Comparison of ENCODE assay signal across 12 cellular contexts in the genomic region with DNA sequence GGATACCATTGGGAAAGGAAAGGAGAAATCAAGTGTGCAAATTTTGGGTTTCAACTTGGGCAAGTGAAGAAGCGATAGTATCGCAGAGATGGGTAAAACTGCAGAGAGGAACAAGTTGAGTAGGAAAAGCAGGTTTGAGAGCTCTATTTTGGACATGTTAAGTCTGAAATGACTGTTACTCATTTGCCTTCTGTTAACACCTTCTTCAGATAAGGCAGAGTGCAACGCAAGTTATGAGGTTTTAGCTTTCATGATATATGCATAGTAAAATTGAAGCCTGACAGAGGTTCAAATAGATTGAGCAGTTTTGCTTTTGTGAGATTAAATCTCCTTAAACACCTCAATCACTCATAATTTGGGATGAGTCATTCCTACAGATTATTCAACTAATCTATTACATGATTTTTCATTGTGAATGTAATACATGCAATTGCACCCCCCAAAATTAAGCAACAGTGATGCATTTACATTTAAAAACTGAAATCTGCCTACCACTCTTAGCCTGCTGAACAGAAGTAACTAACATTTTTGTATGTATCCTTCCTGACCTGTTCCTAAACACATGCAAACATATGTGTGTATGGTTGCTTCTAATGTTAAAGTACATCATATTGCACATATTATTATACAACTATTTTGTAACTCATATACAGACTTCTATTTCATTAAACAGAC.
A peak's percentile ranks its signal among the peaks of the same experiment; 100 is the strongest.
DNase-seq lines count a peak whose midpoint lies in the region; ATAC-seq, FAIRE-seq and TF ChIP-seq lines count a peak whose summit lies in the region.
"Had no signal": no experiment of that assay in that cellular context is flagged by ENCODE, and none has a peak within 500 bp of the region (broad histone marks: within the 10 kb centered on the region; RNA-seq: fewer than 3 reads in every experiment).

No MANE protein-coding gene starts in this region.

- peaks cover 83 to 90% of the 10 kb centered on the region in 2 donors for H3K36me3 Mint-ChIP-seq in CD4-positive, alpha-beta memory T cell
- peaks cover 28% of the 10 kb centered on the region for H3K36me3 Mint-ChIP-seq in T-helper 17 cell (ENCODE audit: low read depth)

- no peak for TF ChIP-seq POLR2A in HepG2 (IDR thresholded peaks at IDR 0.05; ENCODE audit: insufficient read depth in 1 of 2, low read depth in 2 of 2, low read length in 2 of 2)

- no peak overlapping the region for H3K9ac ChIP-seq in HepG2 (ENCODE audit: insufficient read depth, low read depth, low read length)

- no peak for DNase-seq in CD4-positive, alpha-beta memory T cell
- no peak for DNase-seq in T-helper 17 cell
- DNase-seq in NCI-H2081 (lab: John Stamatoyannopoulos, UW), result no peak
- DNase-seq in hypothalamus (lab: John Stamatoyannopoulos, UW), result no peak
- no peak for DNase-seq in occipital lobe (lab: John Stamatoyannopoulos, UW)
- no peak for DNase-seq in HepG2 (ENCODE audit: low spot score)
- DNase-seq: left cardiac atrium, NCI-H345, uterus had no signal

- no peaks in the 10 kb centered on the region for H3K27me3 Mint-ChIP-seq in CD4-positive, alpha-beta memory T cell
- H3K27me3 Mint-ChIP-seq in T-helper 17 cell, result no peaks in the 10 kb centered on the region
- H3K27me3 Mint-ChIP-seq: IgD-negative memory B cell had no signal

- TF ChIP-seq CTCF in HepG2 (CRISPR knock-in tag; IDR thresholded peaks at IDR 0.05), result no peak

- H3K9me3 Mint-ChIP-seq in CD4-positive, alpha-beta memory T cell, result peaks cover 0 to under 1% (median 0%) of the 10 kb centered on the region in 8 donors

- no peak overlapping the region for H2AFZ ChIP-seq in HepG2 (ENCODE audit: low read length)

- no peak overlapping the region for H3K4me3 ChIP-seq in CD4-positive, alpha-beta memory T cell (ENCODE audit: low read length in 2 of 2)
- H3K4me3 ChIP-seq in HepG2 (replicated peaks in 1 of 3; ENCODE audit: insufficient read depth in 1 of 3, low read depth in 2 of 3, low read length in 3 of 3), result no peak overlapping the region
- H3K4me3 ChIP-seq: uterus had no signal

- ATAC-seq in GM19328 (IDR thresholded peaks at IDR 0.05; ENCODE audit: unreplicated experiment) (peak; percentile 59), HG02885 (IDR thresholded peaks at IDR 0.05; ENCODE audit: poor library complexity, unreplicated experiment) (peak; percentile 80), T-helper 17 cell (no peak), HepG2 (no peak)
- ATAC-seq: left cardiac atrium had no signal

- FAIRE-seq in HepG2 (lab: Jason Lieb, UNC), result no peak

- no peak overlapping the region for H3K27ac ChIP-seq in CD4-positive, alpha-beta memory T cell (ENCODE audit: low read depth, low read length)
- no peak overlapping the region for H3K27ac ChIP-seq in HepG2 (ENCODE audit: extremely low read length, insufficient read depth, low read length)
- H3K27ac ChIP-seq: uterus had no signal

- CTCF ChIA-PET in CD4-positive, alpha-beta memory T cell (lab: Charles Lee; ENCODE audit: partially characterized antibody), result no interaction called here
- CTCF ChIA-PET in HepG2 (lab: Yijun Ruan, JAX; ENCODE audit: low intra/inter-chr PET ratio, low total read pairs), result no interaction called here

- POLR2A ChIA-PET in CD4-positive, alpha-beta memory T cell (lab: Charles Lee; ENCODE audit: partially characterized antibody), result no interaction called here
- POLR2A ChIA-PET in HepG2 (lab: Yijun Ruan, JAX), result no interaction called here

- H3K4me1 ChIP-seq in CD4-positive, alpha-beta memory T cell (ENCODE audit: insufficient read depth, low read length), result no peaks in the 10 kb centered on the region
- H3K4me1 ChIP-seq in HepG2 (ENCODE audit: insufficient read depth, low read length), result no peaks in the 10 kb centered on the region
- H3K4me1 ChIP-seq: uterus had no signal

- peak overlapping the region; percentile 5 to 63 (median 51) for H3K27ac Mint-ChIP-seq in CD4-positive, alpha-beta memory T cell
- H3K27ac Mint-ChIP-seq in T-helper 17 cell, result peak overlapping the region; percentile 19
- H3K27ac Mint-ChIP-seq: IgD-negative memory B cell had no signal

- H3K27me3 ChIP-seq in CD4-positive, alpha-beta memory T cell (ENCODE audit: insufficient read depth, low read length), result no peaks in the 10 kb centered on the region
- no peaks in the 10 kb centered on the region for H3K27me3 ChIP-seq in HepG2 (ENCODE audit: control insufficient read depth in 1 of 2, insufficient read depth in 2 of 2, low read length in 2 of 2)
- H3K27me3 ChIP-seq: uterus had no signal

- no peak overlapping the region for H3K4me2 ChIP-seq in HepG2 (ENCODE audit: low read depth, low read length)

- peaks cover 44% of the 10 kb centered on the region for H3K36me3 ChIP-seq in CD4-positive, alpha-beta memory T cell (ENCODE audit: insufficient read depth, low read length)
- no peaks in the 10 kb centered on the region for H3K36me3 ChIP-seq in HepG2 (replicated peaks in 1 of 2; ENCODE audit: control insufficient read depth in 1 of 2, insufficient read depth in 2 of 2, low read length in 2 of 2)
- H3K36me3 ChIP-seq: uterus had no signal

- H3K4me3 Mint-ChIP-seq in CD4-positive, alpha-beta memory T cell, result peak overlapping the region in 1 of 8 donors; percentile 1
- no peak overlapping the region for H3K4me3 Mint-ChIP-seq in T-helper 17 cell

- no peaks in the 10 kb centered on the region for H3K79me2 ChIP-seq in HepG2 (ENCODE audit: insufficient read depth, low read length)

- no peaks in the 10 kb centered on the region for H3K9me3 ChIP-seq in CD4-positive, alpha-beta memory T cell (ENCODE audit: control insufficient read depth in 1 of 2, low read length in 2 of 2)
- no peaks in the 10 kb centered on the region for H3K9me3 ChIP-seq in T-helper 17 cell (ENCODE audit: control insufficient read depth, low read length, poor library complexity, severe bottlenecking)
- H3K9me3 ChIP-seq in HepG2 (ENCODE audit: low read length), result no peaks in the 10 kb centered on the region
- H3K9me3 ChIP-seq: uterus had no signal

- intact Hi-C loops in CD4-positive, alpha-beta memory T cell (cut with micrococcal nuclease), result no loop called here
- intact Hi-C loops in HepG2 (cut with micrococcal nuclease; ENCODE audit: unreplicated experiment), result no loop called here

- in situ Hi-C loops in HepG2 (cut with HindIII; ENCODE audit: extremely low pct_ligation_motif_present, low pct_unique_long_range_greater_than_20kb), result no loop called here

- H4K20me1 ChIP-seq in HepG2 (ENCODE audit: insufficient read depth, low read length), result no peaks in the 10 kb centered on the region

- TF ChIP-seq EP300 in HepG2 (IDR thresholded peaks at IDR 0.05; ENCODE audit: low read depth in 2 of 2, low read length in 2 of 2), result no peak
- no peak for TF ChIP-seq EP300 in HepG2 (CRISPR knock-in tag; IDR thresholded peaks at IDR 0.05; ENCODE audit: borderline replicate concordance)

- whole genome bisulfite sequencing in HepG2 (ENCODE audit: low lambda C conversion rate), result 45% methylated on average over 3 of the region's 3 CpGs

- peaks cover 15 to 23% (median 17%) of the 10 kb centered on the region in 4 donors for H3K4me1 Mint-ChIP-seq in CD4-positive, alpha-beta memory T cell
- H3K4me1 Mint-ChIP-seq in T-helper 17 cell, result peaks cover 13% of the 10 kb centered on the region

- TF ChIP-seq RAD21 in HepG2 (CRISPR knock-in tag; IDR thresholded peaks at IDR 0.05), result no peak

- BruUV-seq in HepG2 (replicated peaks; lab: Mats Ljungman, UMichigan), result no TSS peak

TF ChIP-seq in HepG2, 621 proteins besides CTCF, POLR2A, EP300 and RAD21 (continues in another document):
- TF ChIP-seq, protein P1, sequence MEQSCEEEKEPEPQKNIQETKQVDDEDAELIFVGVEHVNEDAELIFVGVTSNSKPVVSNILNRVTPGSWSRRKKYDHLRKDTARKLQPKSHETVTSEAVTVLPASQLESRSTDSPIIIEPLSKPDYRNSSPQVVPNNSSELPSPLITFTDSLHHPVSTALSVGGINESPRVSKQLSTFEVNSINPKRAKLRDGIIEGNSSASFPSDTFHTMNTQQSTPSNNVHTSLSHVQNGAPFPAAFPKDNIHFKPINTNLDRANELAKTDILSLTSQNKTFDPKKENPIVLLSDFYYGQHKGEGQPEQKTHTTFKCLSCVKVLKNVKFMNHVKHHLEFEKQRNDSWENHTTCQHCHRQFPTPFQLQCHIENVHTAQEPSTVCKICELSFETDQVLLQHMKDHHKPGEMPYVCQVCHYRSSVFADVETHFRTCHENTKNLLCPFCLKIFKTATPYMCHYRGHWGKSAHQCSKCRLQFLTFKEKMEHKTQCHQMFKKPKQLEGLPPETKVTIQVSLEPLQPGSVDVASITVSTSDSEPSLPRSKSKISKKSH (CRISPR knock-in tag; IDR thresholded peaks at IDR 0.05; ENCODE audit: borderline replicate concordance), result no peak
- TF ChIP-seq CBFB (CRISPR knock-in tag; IDR thresholded peaks at IDR 0.05) (no peak), ZBTB7A (CRISPR knock-in tag; IDR thresholded peaks at IDR 0.05) (no peak), NFIC (IDR thresholded peaks at IDR 0.05; ENCODE audit: low read length) (no peak), ZNF121 (CRISPR knock-in tag; IDR thresholded peaks at IDR 0.05) (no peak), RCOR2 (CRISPR knock-in tag; IDR thresholded peaks at IDR 0.05) (no peak), MAFF (IDR thresholded peaks at IDR 0.05; ENCODE audit: low read depth, low read length) (no peak), MED13 (CRISPR knock-in tag; IDR thresholded peaks at IDR 0.05) (no peak), CENPT (CRISPR knock-in tag; IDR thresholded peaks at IDR 0.05; ENCODE audit: low read depth) (no peak), NONO (IDR thresholded peaks at IDR 0.05) (no peak), NONO (CRISPR knock-in tag; conservative IDR thresholded peaks at IDR 0.05) (no peak), ZNF670 (CRISPR knock-in tag; IDR thresholded peaks at IDR 0.05; ENCODE audit: borderline replicate concordance) (no peak), ZNF432 (CRISPR knock-in tag; IDR thresholded peaks at IDR 0.05; ENCODE audit: borderline replicate concordance) (no peak), ARNT2 (CRISPR knock-in tag; IDR thresholded peaks at IDR 0.05; ENCODE audit: low read depth) (no peak)
- TF ChIP-seq, protein P2, sequence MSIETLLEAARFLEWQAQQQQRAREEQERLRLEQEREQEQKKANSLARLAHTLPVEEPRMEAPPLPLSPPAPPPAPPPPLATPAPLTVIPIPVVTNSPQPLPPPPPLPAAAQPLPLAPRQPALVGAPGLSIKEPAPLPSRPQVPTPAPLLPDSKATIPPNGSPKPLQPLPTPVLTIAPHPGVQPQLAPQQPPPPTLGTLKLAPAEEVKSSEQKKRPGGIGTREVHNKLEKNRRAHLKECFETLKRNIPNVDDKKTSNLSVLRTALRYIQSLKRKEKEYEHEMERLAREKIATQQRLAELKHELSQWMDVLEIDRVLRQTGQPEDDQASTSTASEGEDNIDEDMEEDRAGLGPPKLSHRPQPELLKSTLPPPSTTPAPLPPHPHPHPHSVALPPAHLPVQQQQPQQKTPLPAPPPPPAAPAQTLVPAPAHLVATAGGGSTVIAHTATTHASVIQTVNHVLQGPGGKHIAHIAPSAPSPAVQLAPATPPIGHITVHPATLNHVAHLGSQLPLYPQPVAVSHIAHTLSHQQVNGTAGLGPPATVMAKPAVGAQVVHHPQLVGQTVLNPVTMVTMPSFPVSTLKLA (IDR thresholded peaks at IDR 0.05), result no peak
- TF ChIP-seq, protein P3, sequence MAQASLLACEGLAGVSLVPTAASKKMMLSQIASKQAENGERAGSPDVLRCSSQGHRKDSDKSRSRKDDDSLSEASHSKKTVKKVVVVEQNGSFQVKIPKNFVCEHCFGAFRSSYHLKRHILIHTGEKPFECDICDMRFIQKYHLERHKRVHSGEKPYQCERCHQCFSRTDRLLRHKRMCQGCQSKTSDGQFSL (CRISPR knock-in tag; IDR thresholded peaks at IDR 0.05), result no peak

Comparison
In these comparisons a context has a peak if more than half of its experiments do, and no peak if none do; other contexts are left out.
1. ATAC-seq: peak in GM19328 (single experiment) and HG02885 (single experiment); none in T-helper 17 cell (single experiment) and HepG2 (single experiment).